Comparison of ENCODE assay signal across 8 cellular contexts in genomic region chr16:14628806-14629611, GRCh38. TPM values are rescaled to one million over a fixed set of nuclear protein-coding genes. Genes with fewer than 3 reads are reported as not detected.
DNase-seq lines count a peak whose midpoint lies in the region; ATAC-seq and TF ChIP-seq lines count a peak whose summit lies in the region.

No MANE protein-coding gene starts in this region.

- in situ Hi-C loops in Panc1 (cut with HindIII; ENCODE audit: low pct_unique_long_range_greater_than_20kb, low sequenced_read_pairs) = no loop called here

- no peak for TF ChIP-seq CTCF in GM12875 (IDR thresholded peaks at IDR 0.05; ENCODE audit: borderline replicate concordance, insufficient read depth, low read depth, low read length)
- TF ChIP-seq CTCF in Panc1 (IDR thresholded peaks at IDR 0.05) = no peak
- TF ChIP-seq CTCF in progenitor cell of endocrine pancreas (IDR thresholded peaks at IDR 0.05; ENCODE audit: unreplicated experiment) = no peak

- no peaks in the 10 kb centered on the region for H3K27me3 ChIP-seq in Panc1 (ENCODE audit: control insufficient read depth, insufficient read depth, low read length)

- H3K36me3 ChIP-seq in Panc1 (ENCODE audit: control insufficient read depth, insufficient read depth, low read length) = peaks cover 27% of the 10 kb centered on the region

- intact Hi-C loops in Panc1 (cut with micrococcal nuclease; ENCODE audit: unreplicated experiment) = no loop called here

- no peaks in the 10 kb centered on the region for H3K27me3 Mint-ChIP-seq in progenitor cell of endocrine pancreas

- H3K36me3 Mint-ChIP-seq in progenitor cell of endocrine pancreas (ENCODE audit: insufficient read depth) = peaks cover 10% of the 10 kb centered on the region

- H3K9me3 ChIP-seq in Panc1 (ENCODE audit: control insufficient read depth, insufficient read depth, low read depth, low read length) = no peaks in the 10 kb centered on the region

- POLR2A ChIA-PET in Panc1 (lab: Charles Lee) = interaction anchor here (0.6 kb wide), 1 partner anchor 8 kb away, joined by 9 read pairs; no protein-coding TSS in a partner anchor

- peak overlapping the region; percentile 74 for H3K4me3 ChIP-seq in GM12875 (ENCODE audit: low read depth, low read length)
- H3K4me3 ChIP-seq in Panc1 (ENCODE audit: low read depth in 2 of 2, low read length in 2 of 2) = peak overlapping the region; percentile 77 to 95

- peaks cover 4% of the 10 kb centered on the region for H3K9me3 Mint-ChIP-seq in progenitor cell of endocrine pancreas (ENCODE audit: low read depth)

- DNase-seq in Panc1 (ENCODE audit: low read depth, low spot score) (no peak), epithelial cell of prostate (ENCODE audit: low read depth, low spot score) (no peak), progenitor cell of endocrine pancreas (ENCODE audit: low spot score, unreplicated experiment) (no peak), COR-L47 (lab: John Stamatoyannopoulos, UW) (no peak), cerebellum (ENCODE audit: low spot score) (no peak), NCI-H187 treated with DMSO at 0.1 percent for 48 hours (lab: John Stamatoyannopoulos, UW) (no peak), H4 (ENCODE audit: low spot score) (no peak)

- H3K4me1 Mint-ChIP-seq in progenitor cell of endocrine pancreas (ENCODE audit: low read depth) = peaks cover 15% of the 10 kb centered on the region

- H3K27ac ChIP-seq in Panc1 (ENCODE audit: low read length) = peak overlapping the region; percentile 99
- peak overlapping the region; percentile 79 for H3K27ac ChIP-seq in epithelial cell of prostate

- ATAC-seq in Panc1 = no peak

- BruUV-seq in Panc1 (replicated peaks; lab: Mats Ljungman, UMichigan) = TSS peak; percentile 47

- H3K4me1 ChIP-seq in Panc1 (ENCODE audit: control insufficient read depth, insufficient read depth, low read length) = peaks cover 22% of the 10 kb centered on the region

- H3K4me3 Mint-ChIP-seq in progenitor cell of endocrine pancreas (ENCODE audit: low read depth) = peak overlapping the region; percentile 93

- CTCF ChIA-PET in Panc1 (lab: Charles Lee) = no interaction called here

- H3K27ac Mint-ChIP-seq in progenitor cell of endocrine pancreas = peak overlapping the region; percentile 98

RNA-seq across cellular contexts. Expression of gene PARN, which starts 1.1 kb away (rescaled TPM):
- total RNA-seq in Panc1 (2021; ENCODE audit: unreplicated experiment) (57.8 TPM), progenitor cell of endocrine pancreas (31.4 and 32.3 TPM in 2 replicates), cerebellum (19.3 TPM)
- 47.2 TPM for polyA plus RNA-seq in Panc1 (2012; ENCODE audit: insufficient read length)
- 26.0 and 32.2 TPM in 2 replicates for total RNA-seq in H4 (2014; rRNA removed; shearing (Covaris generic))

RNA-seq across cellular contexts. Expression of gene BFAR, which starts 3.7 kb away (rescaled TPM):
- total RNA-seq in Panc1 (2021; ENCODE audit: unreplicated experiment) (114 TPM), progenitor cell of endocrine pancreas (75.0 and 76.1 TPM in 2 replicates), cerebellum (42.3 TPM)
- polyA plus RNA-seq in Panc1 (2012; ENCODE audit: insufficient read length) = 74.3 TPM
- 60.4 and 85.7 TPM in 2 replicates for total RNA-seq in H4 (2014; rRNA removed; shearing (Covaris generic))
